ENCODE assay signal across 14 cellular contexts in the genomic region with DNA sequence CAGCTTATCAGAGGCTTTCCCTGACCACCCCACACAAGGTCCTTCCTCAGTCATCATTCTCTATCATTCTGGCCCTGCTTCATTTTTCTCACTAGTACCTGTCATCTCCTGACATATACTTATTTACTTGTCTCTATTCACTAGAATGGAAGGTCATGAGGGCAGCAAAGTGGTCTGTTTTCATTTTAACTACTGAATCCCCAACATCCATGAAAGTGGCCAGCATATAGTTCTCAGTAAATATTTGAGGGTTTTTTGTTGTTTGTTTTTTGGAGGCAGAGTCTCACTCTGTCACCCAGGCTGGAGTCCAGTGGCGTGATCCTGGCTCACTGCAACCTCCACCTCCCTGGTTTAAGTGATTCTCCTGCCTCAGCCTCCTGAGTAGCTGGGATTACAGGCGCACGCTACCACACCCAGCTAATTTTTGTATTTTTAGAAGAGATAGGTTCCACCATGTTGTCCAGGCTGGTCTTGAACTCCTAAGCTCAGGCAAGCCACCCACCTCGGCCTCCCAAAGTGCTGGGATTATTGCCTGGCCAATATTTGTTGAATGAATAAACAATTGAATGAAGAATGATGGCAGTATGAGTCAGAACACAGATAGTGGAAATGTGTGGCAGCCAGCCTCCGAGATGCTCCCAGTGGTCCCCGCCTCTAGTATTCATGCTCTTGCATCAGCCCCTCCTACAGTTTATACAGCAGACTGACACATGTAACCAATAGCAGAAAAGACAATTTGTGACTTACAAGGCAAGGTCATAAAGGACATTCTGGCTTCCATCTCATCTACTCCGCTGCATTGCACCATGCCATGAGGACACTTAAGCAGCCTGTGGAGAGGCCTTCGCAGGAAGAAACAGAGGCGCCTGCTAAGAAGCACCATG. TPM values are rescaled to one million over a fixed set of nuclear protein-coding genes. Genes with fewer than 3 reads are reported as not detected.
DNase-seq lines count a peak whose midpoint lies in the region; ATAC-seq, FAIRE-seq and TF ChIP-seq lines count a peak whose summit lies in the region.
"Had no signal": no experiment of that assay in that cellular context is flagged by ENCODE, and none has a peak within 500 bp of the region (broad histone marks: within the 10 kb centered on the region; RNA-seq: fewer than 3 reads in every experiment).

No MANE protein-coding gene starts in this region.

- H3K4me3 ChIP-seq in A549 = no peak overlapping the region
- H3K4me3 ChIP-seq in fibroblast of the aortic adventitia (ENCODE audit: low read depth, low read length) = no peak overlapping the region
- no peak overlapping the region for H3K4me3 ChIP-seq in WERI-Rb-1 (ENCODE audit: low read depth, low read length)
- no peak overlapping the region for H3K4me3 ChIP-seq in HAP-1
- no peak overlapping the region for H3K4me3 ChIP-seq in right atrium auricular region
- H3K4me3 ChIP-seq: vagina had no signal

- H3K4me2 ChIP-seq in A549 = peak overlapping the region; percentile 3; the same call in 1 of the 3 replicates

- H3K36me3 ChIP-seq in WERI-Rb-1 = no peaks in the 10 kb centered on the region
- H3K36me3 ChIP-seq in HAP-1 (replicated peaks) = no peaks in the 10 kb centered on the region
- H3K36me3 ChIP-seq in right atrium auricular region = no peaks in the 10 kb centered on the region
- H3K36me3 ChIP-seq: BE2C, vagina had no signal

- no peak for FAIRE-seq in A549 (lab: Jason Lieb, UNC)

- H3K27me3 ChIP-seq in WERI-Rb-1 (ENCODE audit: insufficient read depth, low read depth, severe bottlenecking) (no peaks in the 10 kb centered on the region), HAP-1 (ENCODE audit: low read depth) (no peaks in the 10 kb centered on the region), right atrium auricular region (no peaks in the 10 kb centered on the region)
- H3K27me3 ChIP-seq: BE2C, vagina had no signal

- H3K4me1 ChIP-seq in A549 (peaks cover 8% of the 10 kb centered on the region; the same call in 2 of the 3 replicates), HAP-1 (no peaks in the 10 kb centered on the region), right atrium auricular region (no peaks in the 10 kb centered on the region)
- H3K4me1 ChIP-seq: BE2C, vagina had no signal

- H3K4me1 Mint-ChIP-seq in T-helper 17 cell = peaks cover 7% of the 10 kb centered on the region

- ATAC-seq in A549 = peak; percentile 78 to 84; a peak in 5 of 6 replicates
- ATAC-seq in T-helper 17 cell = no peak
- no peak for ATAC-seq in GM19467 (IDR thresholded peaks at IDR 0.05; ENCODE audit: unreplicated experiment)

- POLR2A ChIA-PET in A549 (lab: Yijun Ruan, JAX) = no interaction called here

- no peak for TF ChIP-seq POLR2A in A549 (IDR thresholded peaks at IDR 0.05; ENCODE audit: low read length)

- TF ChIP-seq RAD21 in A549 (conservative IDR thresholded peaks at IDR 0.05 in 1 of 2, IDR thresholded peaks at IDR 0.05 in 1 of 2) = no peak

- no peak overlapping the region for H3K4me3 Mint-ChIP-seq in T-helper 17 cell

- in situ Hi-C loops in HAP-1 (cut with MboI; ENCODE audit: low sequenced_read_pairs) = no loop called here

- no peaks in the 10 kb centered on the region for H3K27me3 Mint-ChIP-seq in T-helper 17 cell

- peak in 1 of 2 experiments; percentile 61 for DNase-seq in A549 (ENCODE audit: low read depth in 1 of 2, low spot score in 1 of 2)
- peak; percentile 75 for DNase-seq in ELR (ENCODE audit: low read depth)
- no peak for DNase-seq in T-helper 17 cell
- peak; percentile 74 for DNase-seq in fibroblast of the aortic adventitia (ENCODE audit: low read depth)
- no peak for DNase-seq in WERI-Rb-1
- no peak for DNase-seq in HAP-1 (ENCODE audit: low spot score in 2 of 2)
- DNase-seq in right atrium auricular region (ENCODE audit: low spot score) = no peak
- DNase-seq: activated CD4-positive, CD25-positive, alpha-beta regulatory T cell treated with anti-CD3 and anti-CD28 coated beads, Interleukin-2, amount 50 U/mL, for 72 hours; anterior cingulate cortex; BE2C; islet precursor cell; stimulated activated CD8-positive, alpha-beta memory T cell treated with anti-CD3 and anti-CD28 coated beads, Interleukin-4, amount 100 ng/mL, for 48 hours had no signal

- 71% methylated on average over 9 of the region's 9 CpGs for WGBS in A549 (ENCODE audit: missing lambda C conversion rate)

- H3K27ac ChIP-seq in A549 = peak overlapping the region in 1 of 2 experiments; percentile 47; a peak in 2 of 6 replicates
- H3K27ac ChIP-seq in WERI-Rb-1 = no peak overlapping the region
- no peak overlapping the region for H3K27ac ChIP-seq in right atrium auricular region
- H3K27ac ChIP-seq: vagina had no signal

- CTCF ChIA-PET in A549 (lab: Yijun Ruan, JAX) = interaction anchor here (1.1 kb wide), 1 partner anchor 10 kb away, joined by 4 read pairs; no protein-coding TSS in a partner anchor

- H3K36me3 Mint-ChIP-seq in T-helper 17 cell (ENCODE audit: low read depth) = peaks cover 2% of the 10 kb centered on the region

- no peak for TF ChIP-seq EP300 in A549 (IDR thresholded peaks at IDR 0.05)

- H3K9me3 ChIP-seq in A549 (no peaks in the 10 kb centered on the region), T-helper 17 cell (ENCODE audit: control insufficient read depth, low read length, poor library complexity, severe bottlenecking) (no peaks in the 10 kb centered on the region), WERI-Rb-1 (ENCODE audit: severe bottlenecking) (no peaks in the 10 kb centered on the region), HAP-1 (no peaks in the 10 kb centered on the region), right atrium auricular region (no peaks in the 10 kb centered on the region)
- H3K9me3 ChIP-seq: BE2C, vagina had no signal

- peak overlapping the region; percentile 39 for H3K27ac Mint-ChIP-seq in T-helper 17 cell

- TF ChIP-seq CTCF in A549 (IDR thresholded peaks at IDR 0.05) (no peak), fibroblast of the aortic adventitia (IDR thresholded peaks at IDR 0.05; ENCODE audit: insufficient read depth, low read length) (no peak), WERI-Rb-1 (IDR thresholded peaks at IDR 0.05; ENCODE audit: low read depth, low read length) (no peak), right atrium auricular region (IDR thresholded peaks at IDR 0.05) (no peak)

TF ChIP-seq in A549, 52 proteins besides CTCF, POLR2A, EP300 and RAD21:
- TF ChIP-seq JUN (IDR thresholded peaks at IDR 0.05) (no peak), TP53 (CRISPR knock-in tag; IDR thresholded peaks at IDR 0.05) (no peak), FOSL2 (IDR thresholded peaks at IDR 0.05) (peak; percentile 17; the same call in 1 of the 2 replicates), FOSL2 (CRISPR knock-in tag; IDR thresholded peaks at IDR 0.05) (no peak), SREBF2 (IDR thresholded peaks at IDR 0.05) (no peak), BHLHE40 (IDR thresholded peaks at IDR 0.05; ENCODE audit: low read depth, low read length) (no peak), HMGXB4 (CRISPR knock-in tag; IDR thresholded peaks at IDR 0.05; ENCODE audit: borderline replicate concordance) (no peak), EHF (CRISPR knock-in tag; IDR thresholded peaks at IDR 0.05) (no peak), CBX8 (IDR thresholded peaks at IDR 0.05) (no peak), JUNB (IDR thresholded peaks at IDR 0.05) (0 out of 2 replicates have a peak, but pooled peaks have one; percentile 21), HOXB13 (CRISPR knock-in tag; IDR thresholded peaks at IDR 0.05; ENCODE audit: low read depth) (no peak), FOSB (CRISPR knock-in tag; IDR thresholded peaks at IDR 0.05) (no peak), ZSCAN20 (CRISPR knock-in tag; IDR thresholded peaks at IDR 0.05) (no peak), CHD4 (IDR thresholded peaks at IDR 0.05; ENCODE audit: borderline replicate concordance) (no peak), RNF2 (IDR thresholded peaks at IDR 0.05; ENCODE audit: borderline replicate concordance, low read depth) (no peak)

RNA-seq across cellular contexts. Expression of gene ANO6, which starts 7.0 kb away (rescaled TPM):
- 80.0 and 85.4 TPM in 2 replicates for polyA plus RNA-seq in A549 (2011; rRNA removed)
- 17.1 and 21.2 TPM in 2 replicates for polyA plus RNA-seq in A549 (2012; cell fraction: cytosol; rRNA removed)
- polyA plus RNA-seq in A549 (2012; cell fraction: nucleus; rRNA removed) = 11.7 and 18.0 TPM in 2 replicates
- polyA plus RNA-seq in A549 (2017; fragmentation: RNase III; extraction: RNeasy Plus Mini Kit Qiagen cat#74134 plus additional on column Dnase treatment) = 39.5 to 48.3 TPM (median 41.7 TPM) in 3 replicates
- 61.3 and 62.3 TPM in 2 replicates for polyA minus RNA-seq in A549 (2011; rRNA and poly(A)+ RNA removed)
- total RNA-seq in T-helper 17 cell = 10 to 100 TPM; 32.2 to 69.5 TPM
- total RNA-seq in fibroblast of the aortic adventitia (ENCODE audit: low replicate concordance) = 39.7 and 81.2 TPM in 2 replicates
- 10 to 100 TPM; 48.1 to 49.5 TPM for total RNA-seq in right atrium auricular region

Comparison
In these comparisons a context has a peak if more than half of its experiments do, and no peak if none do; other contexts are left out.
1. ATAC-seq: peak in A549 (2 of 2); none in T-helper 17 cell (single experiment) and GM19467 (single experiment).
2. DNase-seq: peak in ELR (single experiment) and fibroblast of the aortic adventitia (single experiment); none in T-helper 17 cell (0 of 3), WERI-Rb-1 (single experiment), HAP-1 (0 of 2) and right atrium auricular region (single experiment).